ENCODE assay signal across 8 cellular contexts in genomic region chr4:102501176-102501634, GRCh38. TPM values are rescaled to one million over a fixed set of nuclear protein-coding genes. Genes with fewer than 3 reads are reported as not detected.
DNase-seq lines count a peak whose midpoint lies in the region; ATAC-seq and TF ChIP-seq lines count a peak whose summit lies in the region.

NFKB1 (plus strand) TSS chr4:102501359; CDS start chr4:102525519, 24,160 bp downstream.

- H3K4me1 ChIP-seq in sigmoid colon: peaks cover 0 to 51% (median 34%) of the 10 kb centered on the region in 4 donors

- TF ChIP-seq EP300 in sigmoid colon (IDR thresholded peaks at IDR 0.05): no peak

- 0% methylated on average over 60 of the region's 60 CpGs for WGBS in sigmoid colon, 2 donors

- H3K27me3 ChIP-seq in sigmoid colon: no peaks in the 10 kb centered on the region

- ATAC-seq in GM21515 (IDR thresholded peaks at IDR 0.05; ENCODE audit: unreplicated experiment): peak; percentile 54

- intact Hi-C loops in sigmoid colon (cut with DNase I): loop anchor here (2.0 to 5.0 kb wide), 7 partner anchors 60 to 596 kb away; partner anchors contain the start of genes BDH2, CISD2, MANBA and SLC9B1

- H3K4me3 ChIP-seq in sigmoid colon: peak within 1 kb of the TSS; percentile 74 to 91 (median 82)

- H3K36me3 ChIP-seq in sigmoid colon: no peaks in the 10 kb centered on the region

- no peaks in the 10 kb centered on the region for H3K9me3 ChIP-seq in sigmoid colon

- DNase-seq in EH (ENCODE audit: low read depth) (peak; percentile 86), HuH-7 (ENCODE audit: low spot score) (peak; percentile 44), T-helper 2 cell (peak; percentile 62 to 90 (median 77)), anterior cingulate cortex (lab: John Stamatoyannopoulos, UW) (peak in 51 of 58 donors; percentile 11 to 82 (median 54)), hippocampal formation (lab: John Stamatoyannopoulos, UW) (peak; percentile 52 to 74), sigmoid colon (peak; percentile 82), NCI-H187 treated with DMSO at 0.1 percent for 48 hours (lab: John Stamatoyannopoulos, UW) (no peak)

- no peak for TF ChIP-seq CTCF in sigmoid colon (IDR thresholded peaks at IDR 0.05)

- TF ChIP-seq POLR2A in sigmoid colon (IDR thresholded peaks at IDR 0.05): no peak

- H3K27ac ChIP-seq in sigmoid colon: peak within 1 kb of the TSS; percentile 97 to 99 (median 98)

RNA-seq across cellular contexts. Expression of gene NFKB1, which starts in this region (rescaled TPM):
- 10 to 100 TPM; 23.5 to 29.4 (median 27.7) TPM for total RNA-seq in sigmoid colon
- polyA plus RNA-seq in sigmoid colon: 10 to 100 TPM; 19.2 to 29.8 (median 20.1) TPM
